In genomic region chr7:75565129-75565528, GRCh38 we compare ENCODE assay signal across 10 cellular contexts.
DNase-seq lines count a peak whose midpoint lies in the region; ATAC-seq, FAIRE-seq and TF ChIP-seq lines count a peak whose summit lies in the region.
"Had no signal": no experiment of that assay in that cellular context is flagged by ENCODE, and none has a peak within 500 bp of the region (broad histone marks: within the 10 kb centered on the region; RNA-seq: fewer than 3 reads in every experiment).

No MANE protein-coding gene starts in this region.

- POLR2A ChIA-PET in PC-3 (lab: Charles Lee; ENCODE audit: unreplicated experiment) = interaction anchor here (0.5 kb wide), 1 partner anchor 164 kb away, joined by 6 read pairs; no protein-coding TSS in a partner anchor

- H3K9me3 ChIP-seq in PC-3 (ENCODE audit: low read length) (no peaks in the 10 kb centered on the region), pancreas (no peaks in the 10 kb centered on the region)

- CTCF ChIA-PET in PC-3 (lab: Charles Lee) = interaction anchor here (0.6 kb wide), 1 partner anchor 184 kb away, joined by 3 read pairs; no protein-coding TSS in a partner anchor

- ATAC-seq in PC-3 (peak; percentile 89), pancreas (peak in 3 of 4 donors; percentile 25 to 67 (median 65)), GM21786 (IDR thresholded peaks at IDR 0.05; ENCODE audit: unreplicated experiment) (no peak), GM21528 (IDR thresholded peaks at IDR 0.05; ENCODE audit: low FRiP score, unreplicated experiment) (no peak)

- H3K9ac ChIP-seq in PC-3 (ENCODE audit: low read length) = peak overlapping the region; percentile 0; the same call in 1 of the 2 replicates

- no peak for FAIRE-seq in pancreas (lab: Jason Lieb, UNC)
- no peak for FAIRE-seq in GM12891 (lab: Jason Lieb, UNC)
- FAIRE-seq: GM18507 had no signal

- intact Hi-C loops in PC-3 (cut with micrococcal nuclease) = no loop called here
- intact Hi-C loops in pancreas (cut with DNase I) = no loop called here

- H3K27ac ChIP-seq in PC-3 (ENCODE audit: low read length) = peak overlapping the region; percentile 42
- peak overlapping the region in 2 of 4 donors; percentile 3 to 27 for H3K27ac ChIP-seq in pancreas

- H3K4me3 ChIP-seq in PC-3 (ENCODE audit: low read length) (peak overlapping the region; percentile 9; the same call in 1 of the 2 replicates), pancreas (no peak overlapping the region)

- WGBS in pancreas, 2 donors = 56 to 60% methylated on average over 4 of the region's 4 CpGs

- DNase-seq in COLO829 (ENCODE audit: low spot score) = peak; percentile 91
- DNase-seq in PC-3 = peak; percentile 96
- DNase-seq in fibroblast of gingiva (ENCODE audit: low read depth) = peak; percentile 76
- peak in 1 of 6 donors; percentile 21 for DNase-seq in pancreas
- DNase-seq in GM12891 (ENCODE audit: insufficient read length, low spot score) = no peak
- DNase-seq in NCI-H345 treated with DMSO at 0.1 percent for 48 hours (lab: John Stamatoyannopoulos, UW; ENCODE audit: unreplicated experiment) = no peak
- DNase-seq: NCI-H1436 treated with DMSO at 0.1 percent for 48 hours had no signal

- H3K9me2 ChIP-seq in PC-3 (replicated peaks; ENCODE audit: low read length) = no peaks in the 10 kb centered on the region

- H3F3A ChIP-seq in PC-3 (ENCODE audit: low read length, unreplicated experiment) = no peaks in the 10 kb centered on the region

- no TSS peak for BruUV-seq in PC-3 (replicated peaks; lab: Mats Ljungman, UMichigan)

- H3K4me2 ChIP-seq in PC-3 (ENCODE audit: low read length) = peak overlapping the region; percentile 75

- peak overlapping the region; percentile 37 for H2AFZ ChIP-seq in PC-3 (ENCODE audit: low read length)

- no peaks in the 10 kb centered on the region for H3K79me2 ChIP-seq in PC-3 (ENCODE audit: low read length)

- no peak for TF ChIP-seq CTCF in PC-3 (conservative IDR thresholded peaks at IDR 0.05; ENCODE audit: low read depth, low read length)
- no peak for TF ChIP-seq CTCF in pancreas (IDR thresholded peaks at IDR 0.05)

- H3K27me3 ChIP-seq in PC-3 (ENCODE audit: low read length) (no peaks in the 10 kb centered on the region), pancreas (no peaks in the 10 kb centered on the region)

- TF ChIP-seq POLR2A in GM12891 (IDR thresholded peaks at IDR 0.05; ENCODE audit: low read depth, low read length) = no peak

- H3K36me3 ChIP-seq in PC-3 (ENCODE audit: low read depth, low read length) (no peaks in the 10 kb centered on the region), pancreas (no peaks in the 10 kb centered on the region)

- no peaks in the 10 kb centered on the region for H4K20me1 ChIP-seq in PC-3 (ENCODE audit: low read length)

- peaks cover 12% of the 10 kb centered on the region for H3K4me1 ChIP-seq in PC-3 (ENCODE audit: insufficient read depth, low read length)
- H3K4me1 ChIP-seq in pancreas = no peaks in the 10 kb centered on the region

TF ChIP-seq in GM12891, 5 proteins besides CTCF, POLR2A, EP300 and RAD21:
- TF ChIP-seq SPI1 (IDR thresholded peaks at IDR 0.05; ENCODE audit: low read depth, low read length) (no peak), PAX5 (IDR thresholded peaks at IDR 0.05; ENCODE audit: insufficient read depth, low read length, severe bottlenecking) (no peak), POLR2AphosphoS5 (IDR thresholded peaks at IDR 0.05; ENCODE audit: low read depth, low read length) (no peak), TAF1 (IDR thresholded peaks at IDR 0.05; ENCODE audit: low read depth, low read length) (no peak), POU2F2 (IDR thresholded peaks at IDR 0.05; ENCODE audit: low read depth, low read length) (no peak)

Comparison
In these comparisons a context has a peak if more than half of its experiments do, and no peak if none do; other contexts are left out.
1. DNase-seq: peak in COLO829 (single experiment), PC-3 (single experiment) and fibroblast of gingiva (single experiment); none in GM12891 (single experiment) and NCI-H345 treated with DMSO at 0.1 percent for 48 hours (single experiment).
2. ATAC-seq: peak in PC-3 (single experiment) and pancreas (3 of 4); none in GM21786 (single experiment) and GM21528 (single experiment).